ENCODE assay signal across 1 cellular context in genomic region chr7:19522486-19522885, GRCh38.
TF ChIP-seq lines count a peak whose summit lies in the region.

No MANE protein-coding gene starts in this region.

TF ChIP-seq in HCT116, 20 proteins besides CTCF, POLR2A, EP300 and RAD21 (continued from another document):
- TF ChIP-seq ZBTB33 (IDR thresholded peaks at IDR 0.05; ENCODE audit: extremely low read depth, insufficient replicate concordance, low read length) (no peak), EGR1 (IDR thresholded peaks at IDR 0.05; ENCODE audit: low read depth) (no peak), EZH2phosphoT487 (IDR thresholded peaks at IDR 0.05; ENCODE audit: borderline replicate concordance) (no peak)
